Comparison of ENCODE assay signal across 16 cellular contexts in genomic region chr19:38072776-38073411, GRCh38.
"Had no signal": no experiment of that assay in that cellular context is flagged by ENCODE, and none has a peak within 500 bp of the region (broad histone marks: within the 10 kb centered on the region; RNA-seq: fewer than 3 reads in every experiment).

No MANE protein-coding gene starts in this region.

- H3K4me3 ChIP-seq: adrenal gland, esophagus muscularis mucosa had no signal

- H3K9me3 Mint-ChIP-seq: activated CD4-positive, alpha-beta T cell treated with anti-CD3 and anti-CD28 coated beads, Interleukin-2, amount 10 ng/mL, durations not matched to agents 24 days and 14 days; natural killer cell had no signal

- H3K4me3 Mint-ChIP-seq: activated CD4-positive, alpha-beta T cell treated with anti-CD3 and anti-CD28 coated beads, Interleukin-2, amount 10 ng/mL, durations not matched to agents 24 days and 14 days; brain; natural killer cell; type B pancreatic cell had no signal

- ATAC-seq: foreskin keratinocyte, left colon, natural killer cell, right cardiac atrium had no signal

- DNase-seq: activated CD4-positive, alpha-beta T cell treated with anti-CD3 and anti-CD28 coated beads, Interleukin-2, amount 10 ng/mL, durations not matched to agents 24 days and 14 days; activated CD8-positive, alpha-beta memory T cell treated with anti-CD3 and anti-CD28 coated beads for 24 hours; activated naive CD4-positive, alpha-beta T cell treated with anti-CD3 and anti-CD28 coated beads, Interleukin-2, amount 50 U/mL, for 16 hours; adrenal gland; foreskin keratinocyte; head of caudate nucleus; left colon; mammary epithelial cell; natural killer cell; right cardiac atrium; stimulated activated CD4-positive, alpha-beta T cell treated with anti-CD3 and anti-CD28 coated beads, Interleukin-1b, Interleukin-23, amount 100 ng/mL, for 48 hours; stimulated activated naive CD4-positive, alpha-beta T cell; substantia nigra had no signal

- H3K27me3 Mint-ChIP-seq: activated CD4-positive, alpha-beta T cell treated with anti-CD3 and anti-CD28 coated beads, Interleukin-2, amount 10 ng/mL, durations not matched to agents 24 days and 14 days; brain; type B pancreatic cell had no signal

- H3K36me3 Mint-ChIP-seq: natural killer cell had no signal

- H3K27ac Mint-ChIP-seq: activated CD4-positive, alpha-beta T cell treated with anti-CD3 and anti-CD28 coated beads, Interleukin-2, amount 10 ng/mL, durations not matched to agents 24 days and 14 days; type B pancreatic cell had no signal
